33 cellular contexts compared by ENCODE assay signal in the genomic region with DNA sequence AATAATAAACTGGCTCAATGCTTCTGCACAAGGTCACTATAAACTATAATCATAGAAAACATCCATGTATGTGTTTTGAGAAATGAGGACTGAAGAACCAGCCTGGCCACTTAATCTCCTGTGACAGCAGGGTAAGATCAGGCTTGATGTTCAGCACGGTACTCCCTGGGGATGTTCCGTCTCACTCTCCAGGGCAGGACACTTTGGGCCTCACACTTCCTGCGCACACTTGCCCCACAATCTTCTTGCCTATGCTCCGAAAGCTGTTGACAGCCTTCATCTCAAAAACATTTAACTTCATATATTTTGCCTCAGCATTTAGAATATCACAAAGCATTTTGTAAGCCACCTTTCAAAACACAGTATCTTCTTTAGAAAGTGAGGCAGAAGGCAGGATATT.
"Had no signal": no experiment of that assay in that cellular context is flagged by ENCODE, and none has a peak within 500 bp of the region (broad histone marks: within the 10 kb centered on the region; RNA-seq: fewer than 3 reads in every experiment).

No MANE protein-coding gene starts in this region.

- H3K9me3 ChIP-seq: adrenal gland, ascending aorta, heart left ventricle, ovary, prostate gland, sigmoid colon had no signal

- H3K9me3 Mint-ChIP-seq: activated naive CD4-positive, alpha-beta T cell treated with anti-CD3 and anti-CD28 coated beads for 36 hours; activated naive CD8-positive, alpha-beta T cell treated with anti-CD3 and anti-CD28 coated beads for 36 hours; activated T-helper 1 cell treated with anti-CD3 and anti-CD28 coated beads, Interleukin-12 subunit alpha, Interleukin-12 subunit beta, Interleukin-2, Interleukin-4 antibody, amounts not matched to agents 30 ng/mL and 10 ng/mL and 1 ng/mL, durations not matched to agents 14 hours and 24 hours and 36 hours; brain; stimulated activated effector memory CD8-positive, alpha-beta T cell treated with anti-CD3 and anti-CD28 coated beads, Interleukin-12 subunit alpha, Interleukin-12 subunit beta, amount 100 ng/mL, for 72 hours; stimulated activated naive CD8-positive, alpha-beta T cell treated with anti-CD3 and anti-CD28 coated beads, Interleukin-15, amount 100 ng/mL, for 72 hours had no signal

- H3K27ac ChIP-seq: adrenal gland, ascending aorta, cardiac muscle cell, coronary artery, dorsolateral prefrontal cortex, foreskin keratinocyte, heart left ventricle, ovary, prostate gland, VCaP had no signal

- H3K4me3 Mint-ChIP-seq: activated naive CD4-positive, alpha-beta T cell treated with anti-CD3 and anti-CD28 coated beads for 36 hours; activated naive CD8-positive, alpha-beta T cell treated with anti-CD3 and anti-CD28 coated beads for 36 hours; activated T-helper 1 cell treated with anti-CD3 and anti-CD28 coated beads, Interleukin-12 subunit alpha, Interleukin-12 subunit beta, Interleukin-2, Interleukin-4 antibody, amounts not matched to agents 30 ng/mL and 10 ng/mL and 1 ng/mL, durations not matched to agents 14 hours and 24 hours and 36 hours; brain; immature natural killer cell; naive thymus-derived CD4-positive, alpha-beta T cell; stimulated activated effector memory CD8-positive, alpha-beta T cell treated with anti-CD3 and anti-CD28 coated beads, Interleukin-12 subunit alpha, Interleukin-12 subunit beta, amount 100 ng/mL, for 72 hours; stimulated activated naive CD8-positive, alpha-beta T cell treated with anti-CD3 and anti-CD28 coated beads, Interleukin-15, amount 100 ng/mL, for 72 hours had no signal

- H3K27ac Mint-ChIP-seq: activated naive CD4-positive, alpha-beta T cell treated with anti-CD3 and anti-CD28 coated beads for 36 hours; activated naive CD8-positive, alpha-beta T cell treated with anti-CD3 and anti-CD28 coated beads for 36 hours; activated T-helper 1 cell treated with anti-CD3 and anti-CD28 coated beads, Interleukin-12 subunit alpha, Interleukin-12 subunit beta, Interleukin-2, Interleukin-4 antibody, amounts not matched to agents 30 ng/mL and 10 ng/mL and 1 ng/mL, durations not matched to agents 14 hours and 24 hours and 36 hours; brain; immature natural killer cell; naive thymus-derived CD4-positive, alpha-beta T cell; stimulated activated effector memory CD8-positive, alpha-beta T cell treated with anti-CD3 and anti-CD28 coated beads, Interleukin-12 subunit alpha, Interleukin-12 subunit beta, amount 100 ng/mL, for 72 hours; stimulated activated naive CD8-positive, alpha-beta T cell treated with anti-CD3 and anti-CD28 coated beads, Interleukin-15, amount 100 ng/mL, for 72 hours had no signal

- ATAC-seq: esophagus mucosa; foreskin keratinocyte; heart left ventricle; left lobe of liver; naive thymus-derived CD4-positive, alpha-beta T cell; stimulated activated effector memory CD8-positive, alpha-beta T cell treated with anti-CD3 and anti-CD28 coated beads, Interleukin-12 subunit alpha, Interleukin-12 subunit beta, amount 100 ng/mL, for 72 hours; stimulated activated naive CD8-positive, alpha-beta T cell treated with anti-CD3 and anti-CD28 coated beads, Interleukin-15, amount 100 ng/mL, for 72 hours had no signal

- H3K27me3 Mint-ChIP-seq: activated naive CD8-positive, alpha-beta T cell treated with anti-CD3 and anti-CD28 coated beads for 36 hours had no signal

- DNase-seq: activated CD4-positive, alpha-beta T cell treated with anti-CD3 and anti-CD28 coated beads for 4 hours; activated CD4-positive, alpha-beta T cell treated with anti-CD3 and anti-CD28 coated beads, Interleukin-2, amount 50 U/mL, for 4 hours; activated CD8-positive, alpha-beta memory T cell treated with anti-CD3 and anti-CD28 coated beads, Interleukin-2, amount 50 U/mL, for 4 hours; activated effector memory CD4-positive, alpha-beta T cell treated with anti-CD3 and anti-CD28 coated beads, Interleukin-2, amount 50 U/mL, for 16 hours; activated naive CD4-positive, alpha-beta T cell treated with anti-CD3 and anti-CD28 coated beads for 36 hours; activated naive CD8-positive, alpha-beta T cell treated with anti-CD3 and anti-CD28 coated beads for 36 hours; activated T-cell treated with anti-CD3 and anti-CD28 coated beads, Interleukin-2, amount 50 U/mL, for 1 hour; adrenal gland; dorsolateral prefrontal cortex; effector memory CD4-positive, alpha-beta T cell; foreskin keratinocyte; heart left ventricle; hypothalamus; immature natural killer cell; naive thymus-derived CD4-positive, alpha-beta T cell; ovary; retina; sigmoid colon; small intestine; stimulated activated CD4-positive, alpha-beta T cell treated with anti-CD3 and anti-CD28 coated beads, Interleukin-4, amount 100 ng/mL, for 24 hours; stimulated activated naive CD8-positive, alpha-beta T cell treated with anti-CD3 and anti-CD28 coated beads, Interleukin-15, amount 100 ng/mL, for 72 hours; substantia nigra had no signal

- H3K4me3 ChIP-seq: adrenal gland, ascending aorta, cardiac muscle cell, coronary artery, dorsolateral prefrontal cortex, heart left ventricle, lung, ovary, prostate gland, sigmoid colon had no signal

- H3K4me1 ChIP-seq: ascending aorta had no signal

- H3K36me3 ChIP-seq: adrenal gland, ascending aorta, cardiac muscle cell, heart left ventricle, ovary, prostate gland, sigmoid colon had no signal

- H3K36me3 Mint-ChIP-seq: activated naive CD8-positive, alpha-beta T cell treated with anti-CD3 and anti-CD28 coated beads for 36 hours; brain; immature natural killer cell; naive thymus-derived CD4-positive, alpha-beta T cell; stimulated activated effector memory CD8-positive, alpha-beta T cell treated with anti-CD3 and anti-CD28 coated beads, Interleukin-12 subunit alpha, Interleukin-12 subunit beta, amount 100 ng/mL, for 72 hours had no signal

- H3K27me3 ChIP-seq: adrenal gland, ascending aorta, cardiac muscle cell, foreskin keratinocyte, ovary, sigmoid colon had no signal

- H3K4me1 Mint-ChIP-seq: activated naive CD8-positive, alpha-beta T cell treated with anti-CD3 and anti-CD28 coated beads for 36 hours; immature natural killer cell; stimulated activated effector memory CD8-positive, alpha-beta T cell treated with anti-CD3 and anti-CD28 coated beads, Interleukin-12 subunit alpha, Interleukin-12 subunit beta, amount 100 ng/mL, for 72 hours had no signal
